Comparison of ENCODE assay signal across 21 cellular contexts in genomic region chr5:16065810-16066209, GRCh38.
A peak's percentile ranks its signal among the peaks of the same experiment; 100 is the strongest.
DNase-seq lines count a peak whose midpoint lies in the region; ATAC-seq, FAIRE-seq and TF ChIP-seq lines count a peak whose summit lies in the region.
"Had no signal": no experiment of that assay in that cellular context is flagged by ENCODE, and none has a peak within 500 bp of the region (broad histone marks: within the 10 kb centered on the region; RNA-seq: fewer than 3 reads in every experiment).

No MANE protein-coding gene starts in this region.

- no peak for ATAC-seq in left lung
- ATAC-seq: PC-3, T-cell had no signal

- no peaks in the 10 kb centered on the region for H3K36me3 Mint-ChIP-seq in astrocyte (ENCODE audit: low read depth, unreplicated experiment)
- H3K36me3 Mint-ChIP-seq: CD14-positive monocyte, T-cell had no signal

- H2AFZ ChIP-seq in astrocyte (ENCODE audit: low read depth, low read length), result no peak overlapping the region

- intact Hi-C loops in left lung (cut with DNase I), result no loop called here

- no peak for FAIRE-seq in astrocyte (lab: Jason Lieb, UNC)
- FAIRE-seq: D721Med, H54 had no signal

- no peak overlapping the region for H3K4me2 ChIP-seq in astrocyte (ENCODE audit: low read length)

- TF ChIP-seq CTCF in astrocyte (IDR thresholded peaks at IDR 0.05; ENCODE audit: insufficient read depth, low read depth, low read length), result no peak
- TF ChIP-seq CTCF in left lung (IDR thresholded peaks at IDR 0.05), result no peak

- no peaks in the 10 kb centered on the region for H3K79me2 ChIP-seq in astrocyte (ENCODE audit: insufficient read depth, low read length)

- H3K27me3 ChIP-seq in astrocyte (ENCODE audit: insufficient read depth, low read length), result no peaks in the 10 kb centered on the region
- H3K27me3 ChIP-seq in left lung, result no peaks in the 10 kb centered on the region

- H3K9me3 Mint-ChIP-seq in astrocyte (ENCODE audit: unreplicated experiment), result no peaks in the 10 kb centered on the region

- H3K4me3 ChIP-seq in astrocyte (ENCODE audit: insufficient read depth, low read depth, low read length) (no peak overlapping the region), left lung (no peak overlapping the region)

- H3K36me3 ChIP-seq in astrocyte (ENCODE audit: insufficient read depth, low read length), result no peaks in the 10 kb centered on the region
- H3K36me3 ChIP-seq in left lung, result no peaks in the 10 kb centered on the region

- H3K27ac ChIP-seq in astrocyte (ENCODE audit: low read depth, low read length) (no peak overlapping the region), left lung (no peak overlapping the region)

- no peak overlapping the region for H3K4me3 Mint-ChIP-seq in astrocyte (ENCODE audit: unreplicated experiment)
- H3K4me3 Mint-ChIP-seq: B cell, CD14-positive monocyte, T-cell had no signal

- H3K4me1 ChIP-seq in astrocyte (ENCODE audit: insufficient read depth, low read length) (no peaks in the 10 kb centered on the region), left lung (no peaks in the 10 kb centered on the region)

- peak; percentile 11 for DNase-seq in AG08395 (ENCODE audit: low spot score)
- DNase-seq in GM04504 (ENCODE audit: low read depth), result peak; percentile 2
- DNase-seq in NCI-H146 treated with DMSO at 0.1 percent for 48 hours (lab: John Stamatoyannopoulos, UW; ENCODE audit: unreplicated experiment), result peak; percentile 33
- DNase-seq in astrocyte (ENCODE audit: low read depth), result peak; percentile 24
- no peak for DNase-seq in Kasumi-1 (lab: John Stamatoyannopoulos, UW)
- no peak for DNase-seq in NOMO-1 treated with dmso at 0.1 percent for 144 hours (lab: John Stamatoyannopoulos, UW; ENCODE audit: unreplicated experiment)
- DNase-seq in left lung, result no peak
- DNase-seq: DMS53, NCI-H1092 treated with DMSO at 0.1 percent for 48 hours, NCI-H1694 treated with DMSO at 0.1 percent for 48 hours, NCI-H2081 treated with DMSO at 0.1 percent for 48 hours, NCI-H2171 treated with DMSO at 0.1 percent for 48 hours, NCI-H446 treated with DMSO at 0.1 percent for 48 hours, PC-3, RPMI8226, SIG-M5, T-cell had no signal

- H4K20me1 ChIP-seq in astrocyte (ENCODE audit: insufficient read depth, low read length), result no peaks in the 10 kb centered on the region

- H3K27ac Mint-ChIP-seq in astrocyte (ENCODE audit: unreplicated experiment), result no peak overlapping the region
- H3K27ac Mint-ChIP-seq: B cell, CD14-positive monocyte, T-cell had no signal

- H3K9ac ChIP-seq in astrocyte (ENCODE audit: low read length), result no peak overlapping the region

- peaks cover 12% of the 10 kb centered on the region for H3K27me3 Mint-ChIP-seq in astrocyte (ENCODE audit: low read depth, unreplicated experiment)
- H3K27me3 Mint-ChIP-seq: B cell had no signal

- H3K4me1 Mint-ChIP-seq in astrocyte (ENCODE audit: low read depth, unreplicated experiment), result no peaks in the 10 kb centered on the region
- H3K4me1 Mint-ChIP-seq: B cell, CD14-positive monocyte, T-cell had no signal

- H3K9me3 ChIP-seq in astrocyte (ENCODE audit: insufficient read depth, low read depth, low read length), result no peaks in the 10 kb centered on the region
- no peaks in the 10 kb centered on the region for H3K9me3 ChIP-seq in left lung

Comparison
In these comparisons a context has a peak if more than half of its experiments do, and no peak if none do; other contexts are left out.
1. DNase-seq: peak in AG08395 (single experiment), GM04504 (single experiment), NCI-H146 treated with DMSO at 0.1 percent for 48 hours (single experiment) and astrocyte (single experiment); none in Kasumi-1 (0 of 2), NOMO-1 treated with dmso at 0.1 percent for 144 hours (single experiment) and left lung (0 of 2).